ENCODE assay signal across 8 cellular contexts in genomic region chr15:72722071-72722696, GRCh38. TPM values are rescaled to one million over a fixed set of nuclear protein-coding genes. Genes with fewer than 3 reads are reported as not detected.
DNase-seq lines count a peak whose midpoint lies in the region; ATAC-seq, FAIRE-seq and TF ChIP-seq lines count a peak whose summit lies in the region.

No MANE protein-coding gene starts in this region.

- H3K36me3 ChIP-seq in SJSA1 (no peaks in the 10 kb centered on the region; the same call in 1 of the 2 replicates), uterus (no peaks in the 10 kb centered on the region)

- in situ Hi-C loops in KBM-7 (cut with MboI; ENCODE audit: low pct_unique_long_range_greater_than_20kb, low sequenced_read_pairs), result no loop called here

- no peaks in the 10 kb centered on the region; the same call in 1 of the 2 replicates for H3K4me1 ChIP-seq in SJSA1 (replicated peaks)
- no peaks in the 10 kb centered on the region for H3K4me1 ChIP-seq in uterus

- TF ChIP-seq POLR2A in uterus (IDR thresholded peaks at IDR 0.05), result no peak

- no peak for DNase-seq in D721Med (ENCODE audit: insufficient read length, low spot score)
- peak; percentile 75 for DNase-seq in KBM-7
- DNase-seq in SJSA1 (ENCODE audit: low read depth in 1 of 2, low spot score in 2 of 2), result peak; percentile 51 to 73
- peak; percentile 1 to 63 (median 25) for DNase-seq in activated naive CD4-positive, alpha-beta T cell (lab: John Stamatoyannopoulos, UW)
- peak; percentile 39 for DNase-seq in glomerular endothelial cell (ENCODE audit: extremely low read depth, low read depth, low spot score)
- DNase-seq in posterior vena cava (ENCODE audit: low spot score), result peak; percentile 84
- DNase-seq in uterus, result peak; percentile 25 to 28

- intact Hi-C loops in posterior vena cava (cut with DNase I), result no loop called here
- intact Hi-C loops in uterus (cut with DNase I; ENCODE audit: low total_unique reads), result no loop called here

- TF ChIP-seq CTCF in D721Med (IDR thresholded peaks at IDR 0.05; ENCODE audit: insufficient read depth, missing control alignments), result peak; percentile 81
- peak; percentile 32 to 46 (median 40) for TF ChIP-seq CTCF in uterus (IDR thresholded peaks at IDR 0.05)

- no peaks in the 10 kb centered on the region for H3K9me3 ChIP-seq in SJSA1 (replicated peaks)
- H3K9me3 ChIP-seq in uterus, result no peaks in the 10 kb centered on the region

- no peak for ATAC-seq in GM21390 (IDR thresholded peaks at IDR 0.05; ENCODE audit: unreplicated experiment)

- H3K27me3 ChIP-seq in SJSA1 (replicated peaks) (no peaks in the 10 kb centered on the region), uterus (no peaks in the 10 kb centered on the region)

- no peak for FAIRE-seq in D721Med (lab: Jason Lieb, UNC)

- no peak overlapping the region for H3K27ac ChIP-seq in SJSA1
- H3K27ac ChIP-seq in uterus, result no peak overlapping the region

- no peak overlapping the region for H3K4me3 ChIP-seq in SJSA1
- H3K4me3 ChIP-seq in uterus, result no peak overlapping the region

RNA-seq across cellular contexts. Expression of gene BBS4, which starts 36.2 kb away (rescaled TPM):
- total RNA-seq in SJSA1 (2014; rRNA removed; shearing (Covaris generic)), result 14.4 and 18.5 TPM in 2 replicates
- total RNA-seq in glomerular endothelial cell (9.7 and 34.9 TPM in 2 replicates), posterior vena cava (10 to 100 TPM; 14.7 to 16.4 TPM), uterus (10 to 100 TPM in 3 of 4 donors, 1 to 10 TPM in 1; 6.8 to 38.5 (median 22.2) TPM)

RNA-seq across cellular contexts. Expression of gene HIGD2B, which starts 36.2 kb away (rescaled TPM):
- not detected in 2 replicates for total RNA-seq in SJSA1 (2014; rRNA removed; shearing (Covaris generic))
- not detected in 2 replicates for total RNA-seq in glomerular endothelial cell
- total RNA-seq in posterior vena cava, result not detected
- total RNA-seq in uterus, result not detected
